1 cellular context compared by ENCODE assay signal in the genomic region with DNA sequence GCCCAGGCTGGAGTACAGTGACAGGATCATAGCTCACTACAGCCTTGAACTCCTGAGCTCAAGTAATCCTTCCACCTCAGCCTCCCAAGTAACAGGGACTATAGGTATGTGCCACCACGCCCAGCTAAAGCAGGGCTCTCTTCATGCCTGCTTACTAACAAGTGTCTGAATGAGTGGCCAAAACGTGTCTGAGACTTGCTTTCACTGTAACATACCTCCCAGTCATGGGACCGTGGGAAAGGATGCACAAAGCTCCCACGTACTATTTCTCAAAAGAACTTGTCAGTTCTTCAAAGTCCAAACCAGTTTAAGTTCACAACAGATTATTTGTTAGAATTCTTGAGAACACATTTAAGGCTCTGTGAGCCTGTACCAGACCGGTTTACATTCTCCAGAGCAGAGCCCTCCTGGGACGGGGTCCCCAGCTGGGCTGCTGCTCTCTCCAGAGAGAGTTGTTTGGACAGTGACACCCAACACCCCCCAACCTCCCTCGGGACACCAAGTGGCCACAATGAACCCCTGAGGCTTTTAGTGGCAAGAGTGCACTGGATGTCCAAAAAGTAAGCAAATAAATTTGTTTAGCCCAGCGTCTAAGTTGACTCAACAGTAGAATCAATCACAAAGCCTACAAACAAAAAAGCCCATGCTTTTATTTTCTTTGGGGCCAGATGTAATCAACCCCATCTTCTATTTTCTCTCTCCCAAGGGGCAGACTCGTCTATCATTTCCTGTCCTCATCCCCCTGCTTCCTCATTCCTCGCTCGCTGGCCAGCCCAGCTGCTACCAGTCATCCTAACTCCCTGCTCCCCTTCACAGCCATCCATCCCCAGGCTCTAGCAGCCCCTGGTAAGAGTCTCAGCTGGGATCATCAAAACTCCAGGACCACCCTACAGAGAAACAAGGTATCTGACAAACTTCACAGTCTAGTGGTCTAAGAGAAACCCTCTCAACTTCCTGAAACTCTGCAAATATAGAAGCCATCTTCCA.
TF ChIP-seq lines count a peak whose summit lies in the region.

No MANE protein-coding gene starts in this region.

TF ChIP-seq in GM12878, 131 proteins besides CTCF, POLR2A, EP300 and RAD21 (continued from another document):
- TF ChIP-seq KAT2A (conservative IDR thresholded peaks at IDR 0.05; ENCODE audit: control insufficient read depth, low read depth, low read length) (no peak), ETV6 (conservative IDR thresholded peaks at IDR 0.05 in 1 of 2, IDR thresholded peaks at IDR 0.05 in 1 of 2; ENCODE audit: borderline replicate concordance in 1 of 2, low read depth in 1 of 2) (peak in 1 of 2 experiments; percentile 26; a peak in 1 of 4 replicates), SPI1 (IDR thresholded peaks at IDR 0.05; ENCODE audit: borderline replicate concordance, insufficient read depth, low read depth, low read length) (peak; percentile 48; the same call in 1 of the 2 replicates), TAF1 (IDR thresholded peaks at IDR 0.05; ENCODE audit: borderline replicate concordance, low read depth, low read length) (0 out of 2 replicates have a peak, but pooled peaks have one; percentile 23), BHLHE40 (IDR thresholded peaks at IDR 0.05; ENCODE audit: borderline replicate concordance in 1 of 2, low read depth in 2 of 2, low read length in 1 of 2) (peak in 1 of 2 experiments; percentile 61; a peak in 3 of 4 replicates), CREM (IDR thresholded peaks at IDR 0.05; ENCODE audit: low read depth) (0 out of 2 replicates have a peak, but pooled peaks have one; percentile 22), DPF2 (IDR thresholded peaks at IDR 0.05) (peak; percentile 40), POU2F2 (IDR thresholded peaks at IDR 0.05; ENCODE audit: borderline replicate concordance, low read depth, low read length) (peak; percentile 11; the same call in 1 of the 3 replicates), CHD2 (IDR thresholded peaks at IDR 0.05; ENCODE audit: borderline replicate concordance, low read depth, low read length) (peak; percentile 38; the same call in 1 of the 2 replicates), ATF7 (IDR thresholded peaks at IDR 0.05; ENCODE audit: low read depth) (peak; percentile 55; the same call in 1 of the 2 replicates), NFIC (IDR thresholded peaks at IDR 0.05; ENCODE audit: low read depth, low read length) (peak; percentile 18; the same call in 1 of the 2 replicates), SMC3 (IDR thresholded peaks at IDR 0.05; ENCODE audit: borderline replicate concordance, low read length) (peak; percentile 42), KLF5 (IDR thresholded peaks at IDR 0.05; ENCODE audit: partially characterized antibody) (no peak)
- TF ChIP-seq, protein P1, sequence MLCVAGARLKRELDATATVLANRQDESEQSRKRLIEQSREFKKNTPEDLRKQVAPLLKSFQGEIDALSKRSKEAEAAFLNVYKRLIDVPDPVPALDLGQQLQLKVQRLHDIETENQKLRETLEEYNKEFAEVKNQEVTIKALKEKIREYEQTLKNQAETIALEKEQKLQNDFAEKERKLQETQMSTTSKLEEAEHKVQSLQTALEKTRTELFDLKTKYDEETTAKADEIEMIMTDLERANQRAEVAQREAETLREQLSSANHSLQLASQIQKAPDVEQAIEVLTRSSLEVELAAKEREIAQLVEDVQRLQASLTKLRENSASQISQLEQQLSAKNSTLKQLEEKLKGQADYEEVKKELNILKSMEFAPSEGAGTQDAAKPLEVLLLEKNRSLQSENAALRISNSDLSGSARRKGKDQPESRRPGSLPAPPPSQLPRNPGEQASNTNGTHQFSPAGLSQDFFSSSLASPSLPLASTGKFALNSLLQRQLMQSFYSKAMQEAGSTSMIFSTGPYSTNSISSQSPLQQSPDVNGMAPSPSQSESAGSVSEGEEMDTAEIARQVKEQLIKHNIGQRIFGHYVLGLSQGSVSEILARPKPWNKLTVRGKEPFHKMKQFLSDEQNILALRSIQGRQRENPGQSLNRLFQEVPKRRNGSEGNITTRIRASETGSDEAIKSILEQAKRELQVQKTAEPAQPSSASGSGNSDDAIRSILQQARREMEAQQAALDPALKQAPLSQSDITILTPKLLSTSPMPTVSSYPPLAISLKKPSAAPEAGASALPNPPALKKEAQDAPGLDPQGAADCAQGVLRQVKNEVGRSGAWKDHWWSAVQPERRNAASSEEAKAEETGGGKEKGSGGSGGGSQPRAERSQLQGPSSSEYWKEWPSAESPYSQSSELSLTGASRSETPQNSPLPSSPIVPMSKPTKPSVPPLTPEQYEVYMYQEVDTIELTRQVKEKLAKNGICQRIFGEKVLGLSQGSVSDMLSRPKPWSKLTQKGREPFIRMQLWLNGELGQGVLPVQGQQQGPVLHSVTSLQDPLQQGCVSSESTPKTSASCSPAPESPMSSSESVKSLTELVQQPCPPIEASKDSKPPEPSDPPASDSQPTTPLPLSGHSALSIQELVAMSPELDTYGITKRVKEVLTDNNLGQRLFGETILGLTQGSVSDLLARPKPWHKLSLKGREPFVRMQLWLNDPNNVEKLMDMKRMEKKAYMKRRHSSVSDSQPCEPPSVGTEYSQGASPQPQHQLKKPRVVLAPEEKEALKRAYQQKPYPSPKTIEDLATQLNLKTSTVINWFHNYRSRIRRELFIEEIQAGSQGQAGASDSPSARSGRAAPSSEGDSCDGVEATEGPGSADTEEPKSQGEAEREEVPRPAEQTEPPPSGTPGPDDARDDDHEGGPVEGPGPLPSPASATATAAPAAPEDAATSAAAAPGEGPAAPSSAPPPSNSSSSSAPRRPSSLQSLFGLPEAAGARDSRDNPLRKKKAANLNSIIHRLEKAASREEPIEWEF (IDR thresholded peaks at IDR 0.05; ENCODE audit: insufficient replicate concordance, low read depth, low read length): peak; percentile 97
- TF ChIP-seq, protein P2, sequence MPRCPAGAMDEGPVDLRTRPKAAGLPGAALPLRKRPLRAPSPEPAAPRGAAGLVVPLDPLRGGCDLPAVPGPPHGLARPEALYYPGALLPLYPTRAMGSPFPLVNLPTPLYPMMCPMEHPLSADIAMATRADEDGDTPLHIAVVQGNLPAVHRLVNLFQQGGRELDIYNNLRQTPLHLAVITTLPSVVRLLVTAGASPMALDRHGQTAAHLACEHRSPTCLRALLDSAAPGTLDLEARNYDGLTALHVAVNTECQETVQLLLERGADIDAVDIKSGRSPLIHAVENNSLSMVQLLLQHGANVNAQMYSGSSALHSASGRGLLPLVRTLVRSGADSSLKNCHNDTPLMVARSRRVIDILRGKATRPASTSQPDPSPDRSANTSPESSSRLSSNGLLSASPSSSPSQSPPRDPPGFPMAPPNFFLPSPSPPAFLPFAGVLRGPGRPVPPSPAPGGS (IDR thresholded peaks at IDR 0.05; ENCODE audit: borderline replicate concordance, insufficient read depth, low read depth, low read length, poor library complexity, severe bottlenecking): peak; percentile 80
- TF ChIP-seq, protein P3, sequence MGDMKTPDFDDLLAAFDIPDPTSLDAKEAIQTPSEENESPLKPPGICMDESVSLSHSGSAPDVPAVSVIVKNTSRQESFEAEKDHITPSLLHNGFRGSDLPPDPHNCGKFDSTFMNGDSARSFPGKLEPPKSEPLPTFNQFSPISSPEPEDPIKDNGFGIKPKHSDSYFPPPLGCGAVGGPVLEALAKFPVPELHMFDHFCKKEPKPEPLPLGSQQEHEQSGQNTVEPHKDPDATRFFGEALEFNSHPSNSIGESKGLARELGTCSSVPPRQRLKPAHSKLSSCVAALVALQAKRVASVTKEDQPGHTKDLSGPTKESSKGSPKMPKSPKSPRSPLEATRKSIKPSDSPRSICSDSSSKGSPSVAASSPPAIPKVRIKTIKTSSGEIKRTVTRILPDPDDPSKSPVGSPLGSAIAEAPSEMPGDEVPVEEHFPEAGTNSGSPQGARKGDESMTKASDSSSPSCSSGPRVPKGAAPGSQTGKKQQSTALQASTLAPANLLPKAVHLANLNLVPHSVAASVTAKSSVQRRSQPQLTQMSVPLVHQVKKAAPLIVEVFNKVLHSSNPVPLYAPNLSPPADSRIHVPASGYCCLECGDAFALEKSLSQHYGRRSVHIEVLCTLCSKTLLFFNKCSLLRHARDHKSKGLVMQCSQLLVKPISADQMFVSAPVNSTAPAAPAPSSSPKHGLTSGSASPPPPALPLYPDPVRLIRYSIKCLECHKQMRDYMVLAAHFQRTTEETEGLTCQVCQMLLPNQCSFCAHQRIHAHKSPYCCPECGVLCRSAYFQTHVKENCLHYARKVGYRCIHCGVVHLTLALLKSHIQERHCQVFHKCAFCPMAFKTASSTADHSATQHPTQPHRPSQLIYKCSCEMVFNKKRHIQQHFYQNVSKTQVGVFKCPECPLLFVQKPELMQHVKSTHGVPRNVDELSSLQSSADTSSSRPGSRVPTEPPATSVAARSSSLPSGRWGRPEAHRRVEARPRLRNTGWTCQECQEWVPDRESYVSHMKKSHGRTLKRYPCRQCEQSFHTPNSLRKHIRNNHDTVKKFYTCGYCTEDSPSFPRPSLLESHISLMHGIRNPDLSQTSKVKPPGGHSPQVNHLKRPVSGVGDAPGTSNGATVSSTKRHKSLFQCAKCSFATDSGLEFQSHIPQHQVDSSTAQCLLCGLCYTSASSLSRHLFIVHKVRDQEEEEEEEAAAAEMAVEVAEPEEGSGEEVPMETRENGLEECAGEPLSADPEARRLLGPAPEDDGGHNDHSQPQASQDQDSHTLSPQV (IDR thresholded peaks at IDR 0.05): peak; percentile 3; the same call in 1 of the 2 replicates
- TF ChIP-seq, protein P4, sequence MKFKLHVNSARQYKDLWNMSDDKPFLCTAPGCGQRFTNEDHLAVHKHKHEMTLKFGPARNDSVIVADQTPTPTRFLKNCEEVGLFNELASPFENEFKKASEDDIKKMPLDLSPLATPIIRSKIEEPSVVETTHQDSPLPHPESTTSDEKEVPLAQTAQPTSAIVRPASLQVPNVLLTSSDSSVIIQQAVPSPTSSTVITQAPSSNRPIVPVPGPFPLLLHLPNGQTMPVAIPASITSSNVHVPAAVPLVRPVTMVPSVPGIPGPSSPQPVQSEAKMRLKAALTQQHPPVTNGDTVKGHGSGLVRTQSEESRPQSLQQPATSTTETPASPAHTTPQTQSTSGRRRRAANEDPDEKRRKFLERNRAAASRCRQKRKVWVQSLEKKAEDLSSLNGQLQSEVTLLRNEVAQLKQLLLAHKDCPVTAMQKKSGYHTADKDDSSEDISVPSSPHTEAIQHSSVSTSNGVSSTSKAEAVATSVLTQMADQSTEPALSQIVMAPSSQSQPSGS (IDR thresholded peaks at IDR 0.05; ENCODE audit: low read length): peak; percentile 92
TF ChIP-seq in GM12878: peak in this region for 43.
